ENCODE assay signal across 8 cellular contexts in genomic region chr18:27599202-27599829, GRCh38.
A peak's percentile ranks its signal among the peaks of the same experiment; 100 is the strongest.
DNase-seq lines count a peak whose midpoint lies in the region; ATAC-seq and TF ChIP-seq lines count a peak whose summit lies in the region.

No MANE protein-coding gene starts in this region.

- CTCF ChIA-PET in WTC11 (lab: Charles Lee), result interaction anchor here (0.5 to 3.0 kb wide), 11 partner anchors 9 to 594 kb away, joined by 3 to 22 read pairs (median 4); no protein-coding TSS in a partner anchor

- no peaks in the 10 kb centered on the region for H3K27me3 ChIP-seq in BE2C
- no peaks in the 10 kb centered on the region for H3K27me3 ChIP-seq in left ventricle myocardium inferior (ENCODE audit: low read depth)
- H3K27me3 ChIP-seq in sigmoid colon, result no peaks in the 10 kb centered on the region

- no peaks in the 10 kb centered on the region for H3K36me3 ChIP-seq in BE2C
- no peaks in the 10 kb centered on the region for H3K36me3 ChIP-seq in left ventricle myocardium inferior
- H3K36me3 ChIP-seq in sigmoid colon, result no peaks in the 10 kb centered on the region

- H3K4me1 Mint-ChIP-seq in WTC11, result peaks cover 33% of the 10 kb centered on the region

- TF ChIP-seq CTCF in BE2C (IDR thresholded peaks at IDR 0.05; ENCODE audit: low read depth, low read length), result peak; percentile 81
- peak; percentile 87 for TF ChIP-seq CTCF in GM13977 (IDR thresholded peaks at IDR 0.05; ENCODE audit: extremely low read depth, insufficient read depth, missing control alignments)
- TF ChIP-seq CTCF in WTC11 (IDR thresholded peaks at IDR 0.05), result peak; percentile 81
- peak; percentile 90 for TF ChIP-seq CTCF in left ventricle myocardium inferior (IDR thresholded peaks at IDR 0.05; ENCODE audit: borderline replicate concordance)
- TF ChIP-seq CTCF in sigmoid colon (IDR thresholded peaks at IDR 0.05), result peak in 3 of 4 experiments; percentile 68 to 77 (median 70)

- DNase-seq in BE2C, result peak; percentile 35
- DNase-seq in GM13977 (ENCODE audit: low spot score), result peak; percentile 19
- peak; percentile 8 for DNase-seq in NCI-H1694 (lab: John Stamatoyannopoulos, UW)
- DNase-seq in WTC11 (ENCODE audit: low spot score), result peak; percentile 68
- no peak for DNase-seq in left ventricle myocardium inferior
- DNase-seq in sigmoid colon, result no peak

- H3K4me1 ChIP-seq in BE2C (peaks cover under 1% of the 10 kb centered on the region; the same call in 1 of the 2 replicates), left ventricle myocardium inferior (peaks cover 5% of the 10 kb centered on the region), sigmoid colon (no peaks in the 10 kb centered on the region)

- no peak overlapping the region for H3K4me3 Mint-ChIP-seq in WTC11

- H3K9me3 Mint-ChIP-seq in WTC11, result peaks cover 17% of the 10 kb centered on the region

- H3K36me3 Mint-ChIP-seq in WTC11, result peaks cover 8% of the 10 kb centered on the region; the same call in 1 of the 2 replicates

- H3K9me3 ChIP-seq in BE2C (no peaks in the 10 kb centered on the region), left ventricle myocardium inferior (replicated peaks) (peaks cover 6% of the 10 kb centered on the region), sigmoid colon (no peaks in the 10 kb centered on the region)

- no peak for TF ChIP-seq POLR2A in sigmoid colon (IDR thresholded peaks at IDR 0.05)

- no peak overlapping the region for H3K27ac Mint-ChIP-seq in WTC11

- WGBS in sigmoid colon, 2 donors, result 56 to 79% methylated on average over 1 of the region's 1 CpG

- H3K27ac ChIP-seq in left ventricle myocardium inferior (replicated peaks), result no peak overlapping the region
- no peak overlapping the region for H3K27ac ChIP-seq in sigmoid colon

- H3K27me3 Mint-ChIP-seq in WTC11 (ENCODE audit: low read depth), result no peaks in the 10 kb centered on the region

- TF ChIP-seq EP300 in sigmoid colon (IDR thresholded peaks at IDR 0.05), result no peak

- POLR2A ChIA-PET in WTC11 (lab: Charles Lee), result no interaction called here

- no peak overlapping the region for H3K4me3 ChIP-seq in BE2C (ENCODE audit: low read depth, low read length)
- H3K4me3 ChIP-seq in left ventricle myocardium inferior, result no peak overlapping the region
- no peak overlapping the region for H3K4me3 ChIP-seq in sigmoid colon

- ATAC-seq in HG02852 (IDR thresholded peaks at IDR 0.05; ENCODE audit: unreplicated experiment) (peak; percentile 67), WTC11 (peak; percentile 59), HG03108 (IDR thresholded peaks at IDR 0.05; ENCODE audit: unreplicated experiment) (no peak)

- in situ Hi-C loops in GM13977 (cut with MboI; ENCODE audit: low pct_unique_long_range_greater_than_20kb, low sequenced_read_pairs, unreplicated experiment), result loop anchor here (25.0 kb wide), 1 partner anchor 237 kb away; no protein-coding TSS in a partner anchor

- intact Hi-C loops in left ventricle myocardium inferior (cut with micrococcal nuclease), result loop anchor here (5.0 kb wide), 1 partner anchor 232 kb away; no protein-coding TSS in a partner anchor
- intact Hi-C loops in sigmoid colon (cut with DNase I), result loop anchor here (5.0 kb wide), 1 partner anchor 782 kb away; no protein-coding TSS in a partner anchor

TF ChIP-seq in WTC11, 78 proteins besides CTCF, POLR2A, EP300 and RAD21:
- no peak for TF ChIP-seq HMGXB4 (CRISPR knock-in tag; IDR thresholded peaks at IDR 0.05)
- no peak for TF ChIP-seq ZNF121 (CRISPR knock-in tag; IDR thresholded peaks at IDR 0.05)
- TF ChIP-seq FOXP1 (CRISPR knock-in tag; IDR thresholded peaks at IDR 0.05; ENCODE audit: borderline replicate concordance), result no peak
- TF ChIP-seq ZNF425 (CRISPR knock-in tag; conservative IDR thresholded peaks at IDR 0.05), result no peak
- TF ChIP-seq NFYB (CRISPR knock-in tag; conservative IDR thresholded peaks at IDR 0.05; ENCODE audit: low read depth), result no peak
- no peak for TF ChIP-seq TP53 (CRISPR knock-in tag; IDR thresholded peaks at IDR 0.05)
- no peak for TF ChIP-seq CDX4 (CRISPR knock-in tag; IDR thresholded peaks at IDR 0.05; ENCODE audit: borderline replicate concordance)
- TF ChIP-seq ZNF671 (CRISPR knock-in tag; IDR thresholded peaks at IDR 0.05), result no peak
- no peak for TF ChIP-seq ZBTB43 (CRISPR knock-in tag; IDR thresholded peaks at IDR 0.05)
- TF ChIP-seq CBFB (CRISPR knock-in tag; IDR thresholded peaks at IDR 0.05; ENCODE audit: low read depth), result no peak
- TF ChIP-seq NFATC4 (CRISPR knock-in tag; IDR thresholded peaks at IDR 0.05), result no peak
- no peak for TF ChIP-seq ZBTB21 (CRISPR knock-in tag; IDR thresholded peaks at IDR 0.05; ENCODE audit: borderline replicate concordance)
- no peak for TF ChIP-seq ERG (CRISPR knock-in tag; IDR thresholded peaks at IDR 0.05)
- TF ChIP-seq ZNF263 (CRISPR knock-in tag; IDR thresholded peaks at IDR 0.05; ENCODE audit: low read depth), result no peak
- TF ChIP-seq TCF7 (CRISPR knock-in tag; IDR thresholded peaks at IDR 0.05; ENCODE audit: low read depth), result no peak
- no peak for TF ChIP-seq KAT7 (CRISPR knock-in tag; IDR thresholded peaks at IDR 0.05; ENCODE audit: borderline replicate concordance)
- TF ChIP-seq MYBL2 (CRISPR knock-in tag; IDR thresholded peaks at IDR 0.05), result no peak
- TF ChIP-seq PRRX2 (CRISPR knock-in tag; IDR thresholded peaks at IDR 0.05), result no peak

Comparison
In these comparisons a context has a peak if more than half of its experiments do, and no peak if none do; other contexts are left out.
1. DNase-seq: peak in BE2C (single experiment), GM13977 (single experiment), NCI-H1694 (single experiment) and WTC11 (single experiment); none in left ventricle myocardium inferior (single experiment) and sigmoid colon (single experiment).
2. Peak in every context shown above with its lines, with median percentiles within 50 percentile points of each other: CTCF ChIP-seq.